In genomic region chr6:36098253-36098919, GRCh38 we compare ENCODE assay signal across 17 cellular contexts. TPM values are rescaled to one million over a fixed set of nuclear protein-coding genes. Genes with fewer than 3 reads are reported as not detected.
A peak's percentile ranks its signal among the peaks of the same experiment; 100 is the strongest.
DNase-seq lines count a peak whose midpoint lies in the region; ATAC-seq and TF ChIP-seq lines count a peak whose summit lies in the region.
"Had no signal": no experiment of that assay in that cellular context is flagged by ENCODE, and none has a peak within 500 bp of the region (broad histone marks: within the 10 kb centered on the region; RNA-seq: fewer than 3 reads in every experiment).

No MANE protein-coding gene starts in this region.

- H2AFZ ChIP-seq in smooth muscle cell (ENCODE audit: low read depth) = no peak overlapping the region
- no peak overlapping the region for H2AFZ ChIP-seq in neuronal stem cell (ENCODE audit: low read length)
- H2AFZ ChIP-seq: GM23248 had no signal

- H2BK15ac ChIP-seq in neuronal stem cell (ENCODE audit: low read length) = no peak overlapping the region

- H2BK120ac ChIP-seq in neuronal stem cell (ENCODE audit: low read depth, low read length) = no peak overlapping the region

- H3K4me1 ChIP-seq in smooth muscle cell (ENCODE audit: low read depth) (peaks cover 14% of the 10 kb centered on the region), neuronal stem cell (ENCODE audit: control insufficient read depth in 2 of 2, insufficient read depth in 1 of 2, low read depth in 1 of 2, low read length in 2 of 2) (no peaks in the 10 kb centered on the region)

- peaks cover 20% of the 10 kb centered on the region for H3K36me3 Mint-ChIP-seq in activated CD8-positive, alpha-beta T cell treated with anti-CD3 and anti-CD28 coated beads for 36 hours (ENCODE audit: low read depth)
- peaks cover 25% of the 10 kb centered on the region for H3K36me3 Mint-ChIP-seq in activated CD8-positive, alpha-beta T cell treated with anti-CD3 and anti-CD28 coated beads, Interleukin-2, amount 10 ng/mL, durations not matched to agents 7 days and 5 days (ENCODE audit: low read depth)
- H3K36me3 Mint-ChIP-seq in endothelial cell (ENCODE audit: low read depth, unreplicated experiment) = peaks cover 14% of the 10 kb centered on the region

- H3K4ac ChIP-seq in neuronal stem cell (ENCODE audit: low read length) = no peak overlapping the region

- H3K4me3 ChIP-seq in smooth muscle cell (no peak overlapping the region), neuronal stem cell (ENCODE audit: low read length in 2 of 2) (no peak overlapping the region)
- H3K4me3 ChIP-seq: GM23248 had no signal

- H3K9me3 ChIP-seq in smooth muscle cell (replicated peaks; ENCODE audit: low read depth) (no peaks in the 10 kb centered on the region), neuronal stem cell (replicated peaks in 1 of 2; ENCODE audit: control insufficient read depth in 2 of 2, insufficient read depth in 1 of 2, low read depth in 1 of 2, low read length in 2 of 2) (no peaks in the 10 kb centered on the region)

- H3K27ac ChIP-seq in smooth muscle cell (ENCODE audit: low read depth) = peak overlapping the region; percentile 28
- H3K27ac ChIP-seq in neuronal stem cell (replicated peaks; ENCODE audit: low read length) = no peak overlapping the region
- H3K27ac ChIP-seq: GM23248, HL-60 had no signal

- TF ChIP-seq CTCF in activated CD8-positive, alpha-beta T cell treated with anti-CD3 and anti-CD28 coated beads for 36 hours (IDR thresholded peaks at IDR 0.05) = no peak
- TF ChIP-seq CTCF in endothelial cell (IDR thresholded peaks at IDR 0.05; ENCODE audit: unreplicated experiment) (no peak), smooth muscle cell (IDR thresholded peaks at IDR 0.05; ENCODE audit: borderline replicate concordance, insufficient read depth, poor library complexity, severe bottlenecking) (no peak)

- H3K4me1 Mint-ChIP-seq in activated CD8-positive, alpha-beta T cell treated with anti-CD3 and anti-CD28 coated beads for 36 hours (ENCODE audit: low read depth) = peaks cover 48% of the 10 kb centered on the region
- peaks cover 36% of the 10 kb centered on the region for H3K4me1 Mint-ChIP-seq in activated CD8-positive, alpha-beta T cell treated with anti-CD3 and anti-CD28 coated beads, Interleukin-2, amount 10 ng/mL, durations not matched to agents 7 days and 5 days (ENCODE audit: low read depth)
- peaks cover 14% of the 10 kb centered on the region for H3K4me1 Mint-ChIP-seq in endothelial cell (ENCODE audit: unreplicated experiment)

- CTCF ChIA-PET in activated CD8-positive, alpha-beta T cell treated with anti-CD3 and anti-CD28 coated beads for 36 hours (lab: Charles Lee) = interaction anchor here (1.0 to 11.7 kb wide), 5 partner anchors 9 to 204 kb away, joined by 3 to 230 read pairs (median 11); partner anchors contain the start of genes MAPK14 and SLC26A8
- CTCF ChIA-PET in activated CD8-positive, alpha-beta T cell treated with anti-CD3 and anti-CD28 coated beads, Interleukin-2, amount 10 ng/mL, durations not matched to agents 7 days and 5 days (lab: Charles Lee) = interaction anchor here (0.9 to 7.2 kb wide), 6 partner anchors 17 to 71 kb away, joined by 3 to 174 read pairs (median 24); partner anchors contain the start of gene MAPK14

- H3F3A ChIP-seq in smooth muscle cell (ENCODE audit: low read depth) = peaks cover 9% of the 10 kb centered on the region

- H3K18ac ChIP-seq in neuronal stem cell (ENCODE audit: low read length) = no peak overlapping the region

- no peak overlapping the region for H2BK12ac ChIP-seq in neuronal stem cell (ENCODE audit: low read length)

- intact Hi-C loops in activated CD8-positive, alpha-beta T cell treated with anti-CD3 and anti-CD28 coated beads for 36 hours (cut with micrococcal nuclease) = no loop called here

- DNase-seq in activated CD8-positive, alpha-beta T cell treated with anti-CD3 and anti-CD28 coated beads for 36 hours = no peak
- no peak for DNase-seq in activated CD8-positive, alpha-beta T cell treated with anti-CD3 and anti-CD28 coated beads, Interleukin-2, amount 10 ng/mL, durations not matched to agents 7 days and 5 days
- DNase-seq in OCI-M1 (lab: John Stamatoyannopoulos, UW) (peak; percentile 66), endothelial cell (ENCODE audit: low spot score) (no peak), smooth muscle cell (lab: John Stamatoyannopoulos, UW; ENCODE audit: unreplicated experiment) (no peak), NCI-H2081 treated with DMSO at 0.1 percent for 48 hours (lab: John Stamatoyannopoulos, UW) (no peak), neuronal stem cell (ENCODE audit: low spot score) (no peak), cerebellar cortex (ENCODE audit: low spot score) (no peak)
- DNase-seq: activated CD4-positive, alpha-beta T cell treated with anti-CD3 and anti-CD28 coated beads, Interleukin-2, amount 10 ng/mL, durations not matched to agents 24 days and 14 days; activated naive CD4-positive, alpha-beta T cell treated with anti-CD3 and anti-CD28 coated beads for 36 hours; effector memory CD4-positive, alpha-beta T cell; GM23248; left colon; NCI-H1694; stimulated activated CD4-positive, alpha-beta T cell treated with anti-CD3 and anti-CD28 coated beads, Interleukin-12 subunit alpha, Interleukin-12 subunit beta, amount 100 ng/mL, for 4 hours; substantia nigra had no signal

- H3K4me2 ChIP-seq in smooth muscle cell = peak overlapping the region; percentile 59
- H3K4me2 ChIP-seq in neuronal stem cell (ENCODE audit: insufficient read depth, low read length, poor library complexity, severe bottlenecking) = no peak overlapping the region

- no peaks in the 10 kb centered on the region for H3K9me3 Mint-ChIP-seq in activated CD8-positive, alpha-beta T cell treated with anti-CD3 and anti-CD28 coated beads for 36 hours
- H3K9me3 Mint-ChIP-seq in activated CD8-positive, alpha-beta T cell treated with anti-CD3 and anti-CD28 coated beads, Interleukin-2, amount 10 ng/mL, durations not matched to agents 7 days and 5 days (ENCODE audit: insufficient read depth) = no peaks in the 10 kb centered on the region
- H3K9me3 Mint-ChIP-seq in endothelial cell (ENCODE audit: unreplicated experiment) = no peaks in the 10 kb centered on the region
- H3K9me3 Mint-ChIP-seq: activated CD4-positive, alpha-beta T cell treated with anti-CD3 and anti-CD28 coated beads, Interleukin-2, amount 10 ng/mL, durations not matched to agents 24 days and 14 days; activated naive CD4-positive, alpha-beta T cell treated with anti-CD3 and anti-CD28 coated beads for 36 hours had no signal

- H3K14ac ChIP-seq in neuronal stem cell (ENCODE audit: low read length) = no peak overlapping the region

- no peak overlapping the region for H3K23ac ChIP-seq in neuronal stem cell (ENCODE audit: low read depth, low read length, poor library complexity)

- no peak overlapping the region for H3K4me3 Mint-ChIP-seq in activated CD8-positive, alpha-beta T cell treated with anti-CD3 and anti-CD28 coated beads for 36 hours
- H3K4me3 Mint-ChIP-seq in activated CD8-positive, alpha-beta T cell treated with anti-CD3 and anti-CD28 coated beads, Interleukin-2, amount 10 ng/mL, durations not matched to agents 7 days and 5 days = no peak overlapping the region
- H3K4me3 Mint-ChIP-seq in endothelial cell (ENCODE audit: unreplicated experiment) = no peak overlapping the region
- H3K4me3 Mint-ChIP-seq: activated CD4-positive, alpha-beta T cell treated with anti-CD3 and anti-CD28 coated beads, Interleukin-2, amount 10 ng/mL, durations not matched to agents 24 days and 14 days; activated naive CD4-positive, alpha-beta T cell treated with anti-CD3 and anti-CD28 coated beads for 36 hours had no signal

- H3K27ac Mint-ChIP-seq in activated CD8-positive, alpha-beta T cell treated with anti-CD3 and anti-CD28 coated beads for 36 hours = peak overlapping the region; percentile 79
- no peak overlapping the region for H3K27ac Mint-ChIP-seq in activated CD8-positive, alpha-beta T cell treated with anti-CD3 and anti-CD28 coated beads, Interleukin-2, amount 10 ng/mL, durations not matched to agents 7 days and 5 days
- H3K27ac Mint-ChIP-seq in endothelial cell (ENCODE audit: unreplicated experiment) = peak overlapping the region; percentile 67
- H3K27ac Mint-ChIP-seq: activated CD4-positive, alpha-beta T cell treated with anti-CD3 and anti-CD28 coated beads, Interleukin-2, amount 10 ng/mL, durations not matched to agents 24 days and 14 days; activated naive CD4-positive, alpha-beta T cell treated with anti-CD3 and anti-CD28 coated beads for 36 hours had no signal

- peaks cover 12% of the 10 kb centered on the region for H4K20me1 ChIP-seq in smooth muscle cell (ENCODE audit: low read depth)

- H4K8ac ChIP-seq in neuronal stem cell (ENCODE audit: low read depth, low read length) = no peak overlapping the region

- H3K9ac ChIP-seq in smooth muscle cell (ENCODE audit: low read depth) = no peak overlapping the region
- no peak overlapping the region for H3K9ac ChIP-seq in neuronal stem cell (ENCODE audit: low read depth, low read length, poor library complexity)
- H3K9ac ChIP-seq: GM23248 had no signal

- ATAC-seq in activated CD8-positive, alpha-beta T cell treated with anti-CD3 and anti-CD28 coated beads for 36 hours = no peak
- ATAC-seq in activated CD8-positive, alpha-beta T cell treated with anti-CD3 and anti-CD28 coated beads, Interleukin-2, amount 10 ng/mL, durations not matched to agents 7 days and 5 days = no peak
- ATAC-seq: left colon had no signal

- no peak overlapping the region for H2AK5ac ChIP-seq in neuronal stem cell (ENCODE audit: low read depth, low read length)

- no peaks in the 10 kb centered on the region for H3K27me3 ChIP-seq in smooth muscle cell (ENCODE audit: low read depth)
- no peaks in the 10 kb centered on the region for H3K27me3 ChIP-seq in neuronal stem cell (ENCODE audit: control insufficient read depth in 3 of 3, insufficient read depth in 3 of 3, low read depth in 1 of 3, low read length in 3 of 3)

- POLR2A ChIA-PET in activated CD8-positive, alpha-beta T cell treated with anti-CD3 and anti-CD28 coated beads for 36 hours (lab: Charles Lee) = no interaction called here
- POLR2A ChIA-PET in activated CD8-positive, alpha-beta T cell treated with anti-CD3 and anti-CD28 coated beads, Interleukin-2, amount 10 ng/mL, durations not matched to agents 7 days and 5 days (lab: Charles Lee) = interaction anchor here (1.1 to 4.3 kb wide), 3 partner anchors 11 to 71 kb away, joined by 3 to 37 read pairs (median 15); partner anchors contain the start of gene MAPK14

- no peaks in the 10 kb centered on the region for H3K79me1 ChIP-seq in neuronal stem cell (ENCODE audit: low read depth, low read length)

- H3K36me3 ChIP-seq in smooth muscle cell (ENCODE audit: low read depth) (no peaks in the 10 kb centered on the region), neuronal stem cell (replicated peaks in 1 of 2; ENCODE audit: control insufficient read depth in 2 of 2, insufficient read depth in 2 of 2, low read length in 2 of 2) (peaks cover 5 to 23% of the 10 kb centered on the region in 2 donors)

- 67% methylated on average over 3 of the region's 3 CpGs for WGBS in smooth muscle cell (ENCODE audit: low lambda C conversion rate)
- no CpG with 5 or more reads among the region's 3 CpGs for WGBS in neuronal stem cell (ENCODE audit: extremely low coverage in 2 of 2, insufficient read length in 2 of 2, insufficient replicate concordance in 1 of 2), 2 donors

- H2BK5ac ChIP-seq in neuronal stem cell (ENCODE audit: low read length) = no peak overlapping the region

- H3K27me3 Mint-ChIP-seq in activated CD8-positive, alpha-beta T cell treated with anti-CD3 and anti-CD28 coated beads for 36 hours = no peaks in the 10 kb centered on the region
- no peaks in the 10 kb centered on the region for H3K27me3 Mint-ChIP-seq in activated CD8-positive, alpha-beta T cell treated with anti-CD3 and anti-CD28 coated beads, Interleukin-2, amount 10 ng/mL, durations not matched to agents 7 days and 5 days (ENCODE audit: low read depth)
- H3K27me3 Mint-ChIP-seq in endothelial cell (ENCODE audit: unreplicated experiment) = no peaks in the 10 kb centered on the region
- H3K27me3 Mint-ChIP-seq: activated CD4-positive, alpha-beta T cell treated with anti-CD3 and anti-CD28 coated beads, Interleukin-2, amount 10 ng/mL, durations not matched to agents 24 days and 14 days had no signal

- H4K91ac ChIP-seq in neuronal stem cell (ENCODE audit: low read depth, low read length, poor library complexity) = no peak overlapping the region

- no peaks in the 10 kb centered on the region for H3K79me2 ChIP-seq in smooth muscle cell (ENCODE audit: low read depth)

RNA-seq across cellular contexts. Expression of gene MAPK13, which starts 31.9 kb away (rescaled TPM):
- 10 to 100 TPM; 60.4 to 60.9 TPM for total RNA-seq in activated CD8-positive, alpha-beta T cell treated with anti-CD3 and anti-CD28 coated beads for 36 hours
- total RNA-seq in activated CD8-positive, alpha-beta T cell treated with anti-CD3 and anti-CD28 coated beads, Interleukin-2, amount 10 ng/mL, durations not matched to agents 7 days and 5 days = 10 to 100 TPM; 42.6 to 43.5 TPM
- total RNA-seq in endothelial cell (ENCODE audit: unreplicated experiment) (6.6 TPM), smooth muscle cell (10.8 and 11.3 TPM in 2 replicates)
- polyA plus RNA-seq in smooth muscle cell = 8.4 and 16.8 TPM in 2 replicates
- polyA plus RNA-seq in neuronal stem cell (2013, experiment 1 of 2) = 0.54 TPM
- 0.40 TPM for polyA plus RNA-seq in neuronal stem cell (2013, experiment 2 of 2)
